In genomic region chr7:148447221-148447845, GRCh38 we compare ENCODE assay signal across 11 cellular contexts.
DNase-seq lines count a peak whose midpoint lies in the region; ATAC-seq, FAIRE-seq and TF ChIP-seq lines count a peak whose summit lies in the region.
"Had no signal": no experiment of that assay in that cellular context is flagged by ENCODE, and none has a peak within 500 bp of the region (broad histone marks: within the 10 kb centered on the region; RNA-seq: fewer than 3 reads in every experiment).

No MANE protein-coding gene starts in this region.

- H3K27ac ChIP-seq in A549 (peak overlapping the region; percentile 37 to 65; a peak in 4 of 6 replicates), PC-3 (ENCODE audit: low read length) (no peak overlapping the region)
- H3K27ac ChIP-seq: cardiac muscle cell, neutrophil had no signal

- WGBS in A549 (ENCODE audit: missing lambda C conversion rate), result 3% methylated on average over 4 of the region's 4 CpGs

- no peak for TF ChIP-seq POLR2A in A549 (IDR thresholded peaks at IDR 0.05; ENCODE audit: low read length)

- H3K9me3 Mint-ChIP-seq in effector memory CD8-positive, alpha-beta T cell, result no peaks in the 10 kb centered on the region
- H3K9me3 Mint-ChIP-seq: activated CD4-positive, alpha-beta memory T cell treated with anti-CD3 and anti-CD28 coated beads for 36 hours had no signal

- intact Hi-C loops in PC-3 (cut with micrococcal nuclease), result no loop called here

- no TSS peak for BruUV-seq in PC-3 (replicated peaks; lab: Mats Ljungman, UMichigan)

- POLR2A ChIA-PET in A549 (lab: Yijun Ruan, JAX), result no interaction called here
- POLR2A ChIA-PET in PC-3 (lab: Charles Lee; ENCODE audit: unreplicated experiment), result interaction anchor here (0.5 kb wide), 1 partner anchor 741 kb away, joined by 4 read pairs; no protein-coding TSS in a partner anchor

- H3K4me3 Mint-ChIP-seq in effector memory CD8-positive, alpha-beta T cell, result no peak overlapping the region
- H3K4me3 Mint-ChIP-seq: activated CD4-positive, alpha-beta memory T cell treated with anti-CD3 and anti-CD28 coated beads for 36 hours had no signal

- H3K4me3 ChIP-seq in A549 (no peak overlapping the region), PC-3 (ENCODE audit: low read length) (no peak overlapping the region)
- H3K4me3 ChIP-seq: cardiac muscle cell had no signal

- H3F3A ChIP-seq in PC-3 (ENCODE audit: low read length, unreplicated experiment), result no peaks in the 10 kb centered on the region

- H4K20me1 ChIP-seq in PC-3 (ENCODE audit: low read length), result no peaks in the 10 kb centered on the region

- no peaks in the 10 kb centered on the region for H3K9me2 ChIP-seq in PC-3 (replicated peaks; ENCODE audit: low read length)

- DNase-seq in A549 (ENCODE audit: low read depth in 1 of 2, low spot score in 1 of 2), result peak; percentile 21 to 48
- peak; percentile 52 for DNase-seq in PC-3
- no peak for DNase-seq in NCI-H2196 (lab: John Stamatoyannopoulos, UW; ENCODE audit: unreplicated experiment)
- DNase-seq in cerebellum (ENCODE audit: low spot score), result no peak
- no peak for DNase-seq in activated CD4-positive, alpha-beta T cell treated with anti-CD3 and anti-CD28 coated beads for 48 hours
- DNase-seq in effector memory CD8-positive, alpha-beta T cell, result no peak
- DNase-seq: activated CD4-positive, alpha-beta memory T cell treated with anti-CD3 and anti-CD28 coated beads for 36 hours had no signal

- no peak overlapping the region for H3K9ac ChIP-seq in PC-3 (ENCODE audit: low read length)

- no peak for TF ChIP-seq RAD21 in A549 (conservative IDR thresholded peaks at IDR 0.05 in 1 of 2, IDR thresholded peaks at IDR 0.05 in 1 of 2)

- peaks cover 3 to 5% of the 10 kb centered on the region in 2 donors for H3K27me3 Mint-ChIP-seq in effector memory CD8-positive, alpha-beta T cell

- H2AFZ ChIP-seq in PC-3 (ENCODE audit: low read length), result no peak overlapping the region

- ATAC-seq in A549 (peak; percentile 59 to 88; a peak in 3 of 6 replicates), GM19043 (IDR thresholded peaks at IDR 0.05; ENCODE audit: low read depth, unreplicated experiment) (peak; percentile 90), HG02870 (IDR thresholded peaks at IDR 0.05; ENCODE audit: unreplicated experiment) (peak; percentile 96), PC-3 (peak; percentile 93)
- no peak for ATAC-seq in effector memory CD8-positive, alpha-beta T cell (replicated peaks)

- CTCF ChIA-PET in A549 (lab: Yijun Ruan, JAX), result interaction anchor here (0.6 to 1.2 kb wide), 2 partner anchors 129 to 162 kb away, joined by 3 read pairs; no protein-coding TSS in a partner anchor
- CTCF ChIA-PET in PC-3 (lab: Charles Lee), result no interaction called here

- H3K27ac Mint-ChIP-seq in effector memory CD8-positive, alpha-beta T cell, result no peak overlapping the region
- H3K27ac Mint-ChIP-seq: activated CD4-positive, alpha-beta memory T cell treated with anti-CD3 and anti-CD28 coated beads for 36 hours had no signal

- H3K4me1 ChIP-seq in A549 (peaks cover 16% of the 10 kb centered on the region), PC-3 (ENCODE audit: insufficient read depth, low read length) (0 out of 2 replicates have a peak, but pooled peaks cover 5% of the 10 kb centered on the region)

- no peak for TF ChIP-seq EP300 in A549 (IDR thresholded peaks at IDR 0.05)

- H3K27me3 ChIP-seq in PC-3 (ENCODE audit: low read length), result peaks cover 10% of the 10 kb centered on the region; the same call in 1 of the 2 replicates
- H3K27me3 ChIP-seq: cardiac muscle cell, neutrophil had no signal

- H3K4me2 ChIP-seq in A549 (peak overlapping the region; percentile 60), PC-3 (ENCODE audit: low read length) (no peak overlapping the region)

- no peaks in the 10 kb centered on the region for H3K79me2 ChIP-seq in PC-3 (ENCODE audit: low read length)

- peaks cover 0 to 3% of the 10 kb centered on the region in 2 donors for H3K4me1 Mint-ChIP-seq in effector memory CD8-positive, alpha-beta T cell (ENCODE audit: low read depth in 2 of 2)

- FAIRE-seq in A549 (lab: Jason Lieb, UNC), result no peak

- TF ChIP-seq CTCF in A549 (IDR thresholded peaks at IDR 0.05) (no peak), PC-3 (conservative IDR thresholded peaks at IDR 0.05; ENCODE audit: low read depth, low read length) (no peak)

- H3K36me3 Mint-ChIP-seq in effector memory CD8-positive, alpha-beta T cell (ENCODE audit: insufficient read depth), result no peaks in the 10 kb centered on the region
- H3K36me3 Mint-ChIP-seq: activated CD4-positive, alpha-beta memory T cell treated with anti-CD3 and anti-CD28 coated beads for 36 hours had no signal

- H3K36me3 ChIP-seq in PC-3 (ENCODE audit: low read depth, low read length), result no peaks in the 10 kb centered on the region
- H3K36me3 ChIP-seq: cardiac muscle cell, neutrophil had no signal

- H3K9me3 ChIP-seq in A549 (peaks cover 6% of the 10 kb centered on the region; the same call in 2 of the 3 replicates), PC-3 (ENCODE audit: low read length) (0 out of 2 replicates have a peak, but pooled peaks cover 5% of the 10 kb centered on the region)

TF ChIP-seq in A549, 52 proteins besides CTCF, POLR2A, EP300 and RAD21 (continues in another document):
- TF ChIP-seq MYC (IDR thresholded peaks at IDR 0.05; ENCODE audit: borderline replicate concordance, low read length) (no peak), JUNB (IDR thresholded peaks at IDR 0.05) (peak; percentile 63), NPAS2 (CRISPR knock-in tag; IDR thresholded peaks at IDR 0.05; ENCODE audit: borderline replicate concordance) (no peak), HEYL (CRISPR knock-in tag; IDR thresholded peaks at IDR 0.05) (no peak), NFE2L2 (conservative IDR thresholded peaks at IDR 0.05; ENCODE audit: low read length) (no peak), KDM5A (IDR thresholded peaks at IDR 0.05) (no peak), HOXA7 (CRISPR knock-in tag; IDR thresholded peaks at IDR 0.05) (no peak), MAZ (IDR thresholded peaks at IDR 0.05; ENCODE audit: borderline replicate concordance, low read depth, low read length) (no peak), HES2 (IDR thresholded peaks at IDR 0.05) (no peak), PBX3 (IDR thresholded peaks at IDR 0.05) (no peak), E2F6 (IDR thresholded peaks at IDR 0.05; ENCODE audit: borderline replicate concordance, low read depth) (no peak), FOXS1 (CRISPR knock-in tag; IDR thresholded peaks at IDR 0.05) (no peak), USF2 (IDR thresholded peaks at IDR 0.05) (peak; percentile 81), ZSCAN20 (CRISPR knock-in tag; IDR thresholded peaks at IDR 0.05) (no peak), BHLHE40 (IDR thresholded peaks at IDR 0.05; ENCODE audit: low read depth, low read length) (peak; percentile 40; the same call in 1 of the 2 replicates), HOXB13 (CRISPR knock-in tag; IDR thresholded peaks at IDR 0.05; ENCODE audit: low read depth) (no peak), RCOR1 (IDR thresholded peaks at IDR 0.05; ENCODE audit: low read depth, low read length) (no peak), ZNF302 (CRISPR knock-in tag; IDR thresholded peaks at IDR 0.05) (no peak), ESRRA (IDR thresholded peaks at IDR 0.05; ENCODE audit: borderline replicate concordance, low read length) (no peak), HDAC2 (IDR thresholded peaks at IDR 0.05) (no peak), ELK1 (IDR thresholded peaks at IDR 0.05; ENCODE audit: low read depth, low read length) (no peak), TP53 (CRISPR knock-in tag; IDR thresholded peaks at IDR 0.05) (no peak), CBX8 (IDR thresholded peaks at IDR 0.05) (no peak), FOSL2 (IDR thresholded peaks at IDR 0.05) (peak; percentile 35; the same call in 1 of the 2 replicates), FOSL2 (CRISPR knock-in tag; IDR thresholded peaks at IDR 0.05) (peak; percentile 60)

Comparison
In these comparisons a context has a peak if more than half of its experiments do, and no peak if none do; other contexts are left out.
1. DNase-seq: peak in A549 (2 of 2) and PC-3 (single experiment); none in NCI-H2196 (single experiment), cerebellum (single experiment), activated CD4-positive, alpha-beta T cell treated with anti-CD3 and anti-CD28 coated beads for 48 hours (single experiment) and effector memory CD8-positive, alpha-beta T cell (0 of 3).